In the genomic region with DNA sequence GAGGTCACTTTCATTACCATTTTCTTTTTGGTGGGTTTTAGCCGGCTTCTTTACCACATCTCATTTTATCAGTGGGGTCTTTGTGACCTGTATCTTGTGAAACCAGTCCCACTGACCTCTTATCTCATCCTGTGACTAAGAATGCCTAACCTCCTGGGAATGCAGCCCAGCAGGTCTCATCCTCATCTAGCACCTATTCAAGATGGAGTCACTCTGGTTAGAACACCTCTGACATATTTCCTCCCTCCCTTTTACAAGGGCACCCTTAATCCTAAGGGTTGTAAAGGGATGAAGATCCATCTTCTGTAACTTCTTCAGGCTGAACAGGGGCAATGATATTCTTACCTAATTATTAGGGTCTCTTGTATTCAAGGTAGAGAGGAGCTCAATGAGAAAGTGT, we compare ENCODE assay signal across 25 cellular contexts.
"Had no signal": no experiment of that assay in that cellular context is flagged by ENCODE, and none has a peak within 500 bp of the region (broad histone marks: within the 10 kb centered on the region; RNA-seq: fewer than 3 reads in every experiment).

No MANE protein-coding gene starts in this region.

- H3K27ac ChIP-seq: KMS-11, SJSA1, SK-N-MC had no signal

- H3K4me3 ChIP-seq: SJSA1, SK-N-MC had no signal

- H3K36me3 ChIP-seq: SJSA1 had no signal

- H3K9me3 ChIP-seq: SJSA1 had no signal

- H3K9ac ChIP-seq: KMS-11 had no signal

- H3K27me3 ChIP-seq: SJSA1 had no signal

- DNase-seq: IMR-90, MV-4-11, NCI-H1048, NCI-H1105, NCI-H1417, NCI-H1436 treated with DMSO at 0.1 percent for 48 hours, NCI-H1694, NCI-H187 treated with DMSO at 0.1 percent for 48 hours, NCI-H2029 treated with DMSO at 0.1 percent for 48 hours, NCI-H2107, NCI-H2227 treated with DMSO at 0.1 percent for 48 hours, NCI-H446, NCI-H510A, NCI-H524 treated with DMSO at 0.1 percent for 48 hours, NCI-H69, NCI-H774, Right ventricle myocardium superior, RPMI8226, SIG-M5, SW 1271 had no signal

- ATAC-seq: HepG2 had no signal

- FAIRE-seq: HepG2, RCC 7860 had no signal

- H3K4me2 ChIP-seq: KMS-11 had no signal
